ENCODE assay signal across 8 cellular contexts in genomic region chr9:62838024-62838718, GRCh38.
DNase-seq lines count a peak whose midpoint lies in the region; ATAC-seq and FAIRE-seq lines count a peak whose summit lies in the region.
"Not testable (repeated sequence)": the region's sequence is repeated elsewhere in the genome, so short reads cannot be mapped to it uniquely, and the experiment has no call there.

No MANE protein-coding gene starts in this region.

- not testable (repeated sequence) for H3K27me3 ChIP-seq in layer of hippocampus (ENCODE audit: control insufficient read depth, insufficient read depth, low read length)

- H3K4me3 Mint-ChIP-seq in activated CD8-positive, alpha-beta memory T cell treated with anti-CD3 and anti-CD28 coated beads, Interleukin-2, amount 10 ng/mL, durations not matched to agents 7 days and 5 days: peak overlapping the region; percentile 73

- peak overlapping the region; percentile 68 for H3K27ac ChIP-seq in layer of hippocampus (ENCODE audit: low read depth, low read length)
- H3K27ac ChIP-seq in skin epidermis: peak overlapping the region in 14 of 21 experiments; percentile 53 to 90 (median 70)

- H3K27me3 Mint-ChIP-seq in activated CD8-positive, alpha-beta memory T cell treated with anti-CD3 and anti-CD28 coated beads, Interleukin-2, amount 10 ng/mL, durations not matched to agents 7 days and 5 days: peaks cover 18% of the 10 kb centered on the region

- not testable (repeated sequence) for FAIRE-seq in urothelium cell line (lab: Jason Lieb, UNC)

- H3K27ac Mint-ChIP-seq in activated CD8-positive, alpha-beta memory T cell treated with anti-CD3 and anti-CD28 coated beads, Interleukin-2, amount 10 ng/mL, durations not matched to agents 7 days and 5 days: peak overlapping the region; percentile 85

- DNase-seq in LoVo (ENCODE audit: low spot score) (peak; percentile 36), dermis microvascular lymphatic vessel endothelial cell (ENCODE audit: low read depth in 2 of 2) (peak; percentile 1 to 79), urothelium cell line (ENCODE audit: low spot score) (peak; percentile 73)
- DNase-seq in activated CD8-positive, alpha-beta memory T cell treated with anti-CD3 and anti-CD28 coated beads, Interleukin-2, amount 10 ng/mL, durations not matched to agents 7 days and 5 days: peak; percentile 100

- H3K36me3 Mint-ChIP-seq in activated CD8-positive, alpha-beta memory T cell treated with anti-CD3 and anti-CD28 coated beads, Interleukin-2, amount 10 ng/mL, durations not matched to agents 7 days and 5 days: not testable (repeated sequence)

- peak; percentile 100 for ATAC-seq in GM18511 (IDR thresholded peaks at IDR 0.05; ENCODE audit: unreplicated experiment)
- peak; percentile 100 for ATAC-seq in HG02610 (IDR thresholded peaks at IDR 0.05; ENCODE audit: unreplicated experiment)
- peak; percentile 100 for ATAC-seq in activated CD8-positive, alpha-beta memory T cell treated with anti-CD3 and anti-CD28 coated beads, Interleukin-2, amount 10 ng/mL, durations not matched to agents 7 days and 5 days

- peak overlapping the region; percentile 25 to 54 (median 45) for H3K4me3 ChIP-seq in skin epidermis

- H3K4me1 Mint-ChIP-seq in activated CD8-positive, alpha-beta memory T cell treated with anti-CD3 and anti-CD28 coated beads, Interleukin-2, amount 10 ng/mL, durations not matched to agents 7 days and 5 days: not testable (repeated sequence)

- H3K9me3 Mint-ChIP-seq in activated CD8-positive, alpha-beta memory T cell treated with anti-CD3 and anti-CD28 coated beads, Interleukin-2, amount 10 ng/mL, durations not matched to agents 7 days and 5 days (ENCODE audit: low read depth): not testable (repeated sequence)

- CTCF ChIA-PET in activated CD8-positive, alpha-beta memory T cell treated with anti-CD3 and anti-CD28 coated beads, Interleukin-2, amount 10 ng/mL, durations not matched to agents 7 days and 5 days (lab: Charles Lee): not testable (repeated sequence)

Comparison
In these comparisons a context has a peak if more than half of its experiments do, and no peak if none do; other contexts are left out.
1. Peak in every context shown above with its lines: DNase-seq, ATAC-seq, H3K4me3 ChIP-seq and H3K27ac ChIP-seq.
2. DNase-seq: peak in every context shown above with its lines; median percentile 100 in activated CD8-positive, alpha-beta memory T cell treated with anti-CD3 and anti-CD28 coated beads, Interleukin-2, amount 10 ng/mL, durations not matched to agents 7 days and 5 days; 73 in urothelium cell line; 40 in dermis microvascular lymphatic vessel endothelial cell; 36 in LoVo.